In genomic region chr1:120942223-120942944, GRCh38 we compare ENCODE assay signal across 8 cellular contexts. TPM values are rescaled to one million over a fixed set of nuclear protein-coding genes. Genes with fewer than 3 reads are reported as not detected.
DNase-seq lines count a peak whose midpoint lies in the region; ATAC-seq and TF ChIP-seq lines count a peak whose summit lies in the region.
"Not testable (repeated sequence)": the region's sequence is repeated elsewhere in the genome, so short reads cannot be mapped to it uniquely, and the experiment has no call there.

No MANE protein-coding gene starts in this region.

- H3K27ac ChIP-seq in cingulate gyrus (ENCODE audit: low read depth, low read length): peak overlapping the region; percentile 69

- TF ChIP-seq CTCF in AG04449 (IDR thresholded peaks at IDR 0.05; ENCODE audit: insufficient read depth, low read length, missing control alignments): not testable (repeated sequence)

- POLR2A ChIA-PET in AG04449 (lab: Yijun Ruan, JAX): not testable (repeated sequence)

- ATAC-seq in HG03095 (IDR thresholded peaks at IDR 0.05; ENCODE audit: unreplicated experiment) (peak; percentile 82), left colon (peak; percentile 88)

- DNase-seq in AG04449 (ENCODE audit: low read depth, low spot score): not testable (repeated sequence)
- DNase-seq in NCI-H510A treated with DMSO at 0.1 percent for 48 hours (lab: John Stamatoyannopoulos, UW) (peak; percentile 83), left colon (peak; percentile 81 to 83)
- peak; percentile 80 for DNase-seq in activated CD4-positive, alpha-beta T cell treated with anti-CD3 and anti-CD28 coated beads, Interleukin-2, amount 50 U/mL, for 1 hour
- peak; percentile 59 for DNase-seq in stimulated activated CD4-positive, alpha-beta T cell treated with anti-CD3 and anti-CD28 coated beads, Interleukin-12 subunit alpha, Interleukin-12 subunit beta, amount 100 ng/mL, for 4 hours

- TF ChIP-seq POLR2A in GM18951 (IDR thresholded peaks at IDR 0.05; ENCODE audit: extremely low read depth, insufficient read depth, insufficient read length): peak; percentile 65

- intact Hi-C loops in left colon (cut with DNase I, micrococcal nuclease): not testable (repeated sequence)

- H3K4me3 ChIP-seq in AG04449 (ENCODE audit: low read depth, low read length): peak overlapping the region; percentile 42

- in situ Hi-C loops in GM18951 (cut with MboI; ENCODE audit: low sequenced_read_pairs, unreplicated experiment): not testable (repeated sequence)

- CTCF ChIA-PET in AG04449 (lab: Yijun Ruan, JAX): not testable (repeated sequence)

RNA-seq across cellular contexts. Expression of gene PPIAL4A, which starts 52.8 kb away (rescaled TPM):
- total RNA-seq in left colon: not detected
